Comparison of ENCODE assay signal across 22 cellular contexts in genomic region chr6:147758305-147758704, GRCh38.
"Had no signal": no experiment of that assay in that cellular context is flagged by ENCODE, and none has a peak within 500 bp of the region (broad histone marks: within the 10 kb centered on the region; RNA-seq: fewer than 3 reads in every experiment).

No MANE protein-coding gene starts in this region.

- H2AFZ ChIP-seq: parathyroid adenoma had no signal

- H3K4me3 ChIP-seq: coronary artery, heart right ventricle, right lobe of liver, stomach, suprapubic skin, transverse colon had no signal

- H3K27ac ChIP-seq: coronary artery, epithelial cell of prostate, heart right ventricle, parathyroid adenoma, right lobe of liver, stomach, suprapubic skin, transverse colon had no signal

- H3K36me3 ChIP-seq: heart right ventricle, right lobe of liver, stomach, suprapubic skin, transverse colon had no signal

- H3K4me1 ChIP-seq: heart right ventricle, parathyroid adenoma, right lobe of liver, suprapubic skin, transverse colon had no signal

- DNase-seq: activated CD4-positive, alpha-beta T cell treated with anti-CD3 and anti-CD28 coated beads for 36 hours; activated CD4-positive, alpha-beta T cell treated with anti-CD3 and anti-CD28 coated beads, Interleukin-2, amount 50 U/mL, for 4 hours; activated CD8-positive, alpha-beta memory T cell treated with anti-CD3 and anti-CD28 coated beads, Interleukin-2, amount 50 U/mL, for 48 hours; activated naive CD4-positive, alpha-beta T cell treated with Interleukin-2 at 50 U/mL for 16 hours; activated naive CD8-positive, alpha-beta T cell treated with anti-CD3 and anti-CD28 coated beads for 36 hours; activated T-cell treated with anti-CD3 and anti-CD28 coated beads, Interleukin-2, amount 50 U/mL, for 4 hours; amygdala; cerebellar nuclear complex; heart right ventricle; left colon; nucleus accumbens; right lobe of liver; small intestine; stimulated activated CD4-positive, alpha-beta T cell treated with anti-CD3 and anti-CD28 coated beads, Interleukin-15, amount 100 ng/mL, for 24 hours; stomach; transverse colon had no signal

- H3K27me3 ChIP-seq: heart right ventricle, right lobe of liver, stomach, suprapubic skin, transverse colon had no signal

- H3K9me3 ChIP-seq: right lobe of liver, suprapubic skin had no signal

- ATAC-seq: activated CD4-positive, alpha-beta T cell treated with anti-CD3 and anti-CD28 coated beads for 36 hours; activated T-cell treated with anti-CD3 and anti-CD28 coated beads, Interleukin-2, amount 50 U/mL, for 4 hours; left colon; right lobe of liver; stimulated activated memory B cell treated with anti-CD40 and anti-IgM and Interleukin-4, amounts not matched to agents 10 μg/mL and 1 μg/mL and 100 μg/mL, for 72 hours; WTC11 had no signal

- H3K9ac ChIP-seq: parathyroid adenoma had no signal
